Comparison of ENCODE assay signal across 10 cellular contexts in the genomic region with DNA sequence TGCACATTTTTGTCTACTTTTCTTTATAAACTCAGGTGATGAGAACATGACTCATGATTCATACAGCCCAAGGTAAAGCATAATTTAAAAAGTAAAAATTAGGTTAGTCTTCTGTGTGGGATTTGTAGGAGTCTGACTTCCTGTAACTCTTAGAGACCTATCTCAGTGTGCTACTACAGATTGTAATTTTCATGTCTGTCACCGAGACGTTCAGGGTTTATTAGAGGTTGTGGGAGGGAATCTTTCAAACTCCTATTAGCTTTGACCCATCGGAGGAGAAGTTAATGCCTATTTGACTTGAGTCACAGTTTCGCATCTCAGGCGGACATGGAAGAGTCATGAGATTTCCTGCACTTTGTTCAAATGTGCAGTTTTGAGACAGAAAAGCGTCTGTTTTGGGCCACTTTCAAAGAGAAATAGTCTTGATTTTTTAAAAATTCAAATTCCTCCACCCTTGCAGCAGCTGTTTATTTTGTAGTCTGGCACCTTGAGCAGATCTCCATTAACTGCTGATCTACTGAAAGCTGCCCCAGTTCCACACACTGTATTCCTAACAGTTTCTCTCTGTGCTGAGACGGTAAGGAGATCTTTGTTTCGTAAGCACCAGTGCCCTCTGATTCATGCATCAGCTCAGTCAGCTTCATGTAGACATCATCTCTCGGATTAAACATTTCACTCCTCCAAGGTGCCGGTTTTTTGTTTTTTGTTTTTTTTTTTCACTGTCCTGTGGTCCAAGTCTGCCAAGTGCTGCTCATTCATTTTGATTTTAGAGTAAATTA. TPM values are rescaled to one million over a fixed set of nuclear protein-coding genes. Genes with fewer than 3 reads are reported as not detected.
DNase-seq lines count a peak whose midpoint lies in the region; ATAC-seq and TF ChIP-seq lines count a peak whose summit lies in the region.
"Had no signal": no experiment of that assay in that cellular context is flagged by ENCODE, and none has a peak within 500 bp of the region (broad histone marks: within the 10 kb centered on the region; RNA-seq: fewer than 3 reads in every experiment).

No MANE protein-coding gene starts in this region.

- BruUV-seq in mammary epithelial cell (replicated peaks; lab: Mats Ljungman, UMichigan) = no TSS peak

- no peak for TF ChIP-seq CTCF in mammary epithelial cell (conservative IDR thresholded peaks at IDR 0.05 in 1 of 2, IDR thresholded peaks at IDR 0.05 in 1 of 2; ENCODE audit: extremely low read depth in 1 of 2, insufficient read depth in 1 of 2, low read depth in 1 of 2, low read length in 2 of 2)
- TF ChIP-seq CTCF in heart right ventricle (IDR thresholded peaks at IDR 0.05) = no peak
- TF ChIP-seq CTCF in psoas muscle (IDR thresholded peaks at IDR 0.05) = no peak
- TF ChIP-seq CTCF in lower leg skin (IDR thresholded peaks at IDR 0.05) = no peak

- CTCF ChIA-PET in mammary epithelial cell (lab: Charles Lee; ENCODE audit: low non-redundant PET) = no interaction called here

- no peak overlapping the region for H3K4me2 ChIP-seq in mammary epithelial cell (ENCODE audit: insufficient read depth, low read depth, low read length)

- dilution Hi-C loops in mammary epithelial cell (cut with HindIII; ENCODE audit: low sequenced_read_pairs) = no loop called here

- in situ Hi-C loops in mammary epithelial cell (cut with MboI; ENCODE audit: low sequenced_read_pairs in 2 of 2) = loop anchor here in 1 of 2 donors (5.0 kb wide), 1 partner anchor 42 kb away; no protein-coding TSS in a partner anchor

- no peak overlapping the region for H3K9ac ChIP-seq in mammary epithelial cell (ENCODE audit: insufficient read depth, low read length)

- H3K4me1 ChIP-seq in mammary epithelial cell (ENCODE audit: insufficient read depth, low read length) (peaks cover 7% of the 10 kb centered on the region), heart right ventricle (peaks cover 3 to 46% (median 22%) of the 10 kb centered on the region in 9 donors), psoas muscle (peaks cover 21% of the 10 kb centered on the region)

- TF ChIP-seq POLR2A in lower leg skin (IDR thresholded peaks at IDR 0.05) = no peak

- peak in 7 of 8 donors; percentile 36 to 75 (median 68) for ATAC-seq in heart right ventricle
- peak in 3 of 4 donors; percentile 54 to 68 (median 58) for ATAC-seq in psoas muscle
- no peak for ATAC-seq in HG02759 (IDR thresholded peaks at IDR 0.05; ENCODE audit: unreplicated experiment)
- ATAC-seq in HG02938 (IDR thresholded peaks at IDR 0.05; ENCODE audit: unreplicated experiment) = no peak

- H3K27me3 ChIP-seq in mammary epithelial cell (ENCODE audit: insufficient read depth, low read length) (no peaks in the 10 kb centered on the region), heart right ventricle (no peaks in the 10 kb centered on the region), psoas muscle (ENCODE audit: insufficient read depth in 3 of 3, low read length in 2 of 3) (no peaks in the 10 kb centered on the region)

- H3K9me3 ChIP-seq in mammary epithelial cell (replicated peaks; ENCODE audit: insufficient read depth, low read length) (no peaks in the 10 kb centered on the region), heart right ventricle (no peaks in the 10 kb centered on the region), psoas muscle (no peaks in the 10 kb centered on the region)

- H3K36me3 ChIP-seq in mammary epithelial cell (ENCODE audit: insufficient read depth, low read length) (peaks cover 3% of the 10 kb centered on the region), heart right ventricle (peaks cover 0 to 73% (median 15%) of the 10 kb centered on the region in 9 donors), psoas muscle (ENCODE audit: insufficient read depth in 1 of 2, low read depth in 1 of 2) (peaks cover 0 to 44% of the 10 kb centered on the region in 2 donors)

- H3K27ac ChIP-seq in mammary epithelial cell (ENCODE audit: insufficient read depth, low read depth, low read length) (no peak overlapping the region), heart right ventricle (peak overlapping the region in 8 of 10 donors; percentile 46 to 76 (median 70)), psoas muscle (peak overlapping the region; percentile 11)
- H3K27ac ChIP-seq: SK-N-MC had no signal

- intact Hi-C loops in mammary epithelial cell (cut with micrococcal nuclease) (loop anchor here (5.0 kb wide), 1 partner anchor 37 kb away; the partner anchor contains the start of gene C11orf96), heart right ventricle (cut with DNase I) (loop anchor here in 1 of 10 donors (5.0 kb wide), 1 partner anchor 37 kb away; the partner anchor contains the start of gene C11orf96), psoas muscle (cut with DNase I) (loop anchor here in 1 of 2 donors (5.0 kb wide), 1 partner anchor 37 kb away; the partner anchor contains the start of gene C11orf96), lower leg skin (cut with DNase I; ENCODE audit: low total_unique reads) (no loop called here)

- no peak overlapping the region for H2AFZ ChIP-seq in mammary epithelial cell (ENCODE audit: low read depth, low read length)

- H3K4me3 ChIP-seq in mammary epithelial cell (replicated peaks in 1 of 3; ENCODE audit: insufficient read depth in 1 of 3, low read depth in 2 of 3, low read length in 3 of 3) (no peak overlapping the region), heart right ventricle (peak overlapping the region in 4 of 10 donors; percentile 0 to 6 (median 4)), psoas muscle (no peak overlapping the region), lower leg skin (ENCODE audit: low read depth, poor library complexity, severe bottlenecking) (no peak overlapping the region)
- H3K4me3 ChIP-seq: SK-N-MC had no signal

- DNase-seq in AG20443 (ENCODE audit: low spot score) (peak; percentile 27), mammary epithelial cell (peak; percentile 64), heart right ventricle (no peak), psoas muscle (no peak), lower leg skin (ENCODE audit: low spot score in 2 of 2) (no peak), DMS114 treated with DMSO at 0.1 percent for 48 hours (lab: John Stamatoyannopoulos, UW; ENCODE audit: unreplicated experiment) (no peak)
- DNase-seq: NCI-H226 had no signal

- 80% methylated on average over 10 of the region's 10 CpGs for WGBS in mammary epithelial cell (ENCODE audit: low coverage, missing lambda C conversion rate)
- 61 to 63% methylated on average over 10 of the region's 10 CpGs for WGBS in heart right ventricle, 2 donors
- 63 to 70% (median 63%) methylated on average over 10 of the region's 10 CpGs for WGBS in psoas muscle, 3 donors
- 57 to 60% methylated on average over 10 of the region's 10 CpGs for WGBS in lower leg skin, 2 donors

- H3K79me2 ChIP-seq in mammary epithelial cell (ENCODE audit: insufficient read depth, low read length) = no peaks in the 10 kb centered on the region

- no peaks in the 10 kb centered on the region for H4K20me1 ChIP-seq in mammary epithelial cell (ENCODE audit: insufficient read depth, low read length)

RNA-seq across cellular contexts. Expression of gene ALKBH3, which starts 24.3 kb away (rescaled TPM):
- total RNA-seq in mammary epithelial cell (10 to 100 TPM; 38.8 to 50.7 TPM), heart right ventricle (10 to 100 TPM in 9 of 10 donors, 1 to 10 TPM in 1; 9.2 to 20.5 (median 17.8) TPM), psoas muscle (10 to 100 TPM; 27.4 to 43.1 (median 37.9) TPM), lower leg skin (10 to 100 TPM; 34.0 to 43.9 (median 39.8) TPM)
- polyA plus RNA-seq in mammary epithelial cell (35.1 TPM), heart right ventricle (10 to 100 TPM; 20.1 to 20.4 TPM), psoas muscle (10 to 100 TPM; 28.3 to 47.1 (median 28.8) TPM)
- polyA minus RNA-seq in mammary epithelial cell = 27.2 TPM

RNA-seq across cellular contexts. Expression of gene C11orf96, which starts 37.5 kb away (rescaled TPM):
- total RNA-seq in mammary epithelial cell = not detected
- polyA plus RNA-seq in mammary epithelial cell = not detected
- polyA minus RNA-seq in mammary epithelial cell = not detected
- total RNA-seq in heart right ventricle = 10 to 100 TPM in 8 of 10 donors, 1 to 10 TPM in 2; 8.4 to 64.9 (median 25.7) TPM
- polyA plus RNA-seq in heart right ventricle = 10 to 100 TPM; 24.1 to 37.7 TPM
- 100 to 1,000 TPM in 1 of 4 donors, 10 to 100 TPM in 3; 16.5 to 122 (median 61.0) TPM for total RNA-seq in psoas muscle
- polyA plus RNA-seq in psoas muscle = 10 to 100 TPM in 1 of 3 donors, 1 to 10 TPM in 2; 8.5 to 13.2 (median 10.0) TPM
- total RNA-seq in lower leg skin = 100 to 1,000 TPM in 1 of 4 donors, 10 to 100 TPM in 3; 42.5 to 101 (median 60.2) TPM

Comparison
In these comparisons a context has a peak if more than half of its experiments do, and no peak if none do; other contexts are left out.
1. DNase-seq: peak in AG20443 (single experiment) and mammary epithelial cell (single experiment); none in heart right ventricle (0 of 2), psoas muscle (0 of 2), lower leg skin (0 of 2) and DMS114 treated with DMSO at 0.1 percent for 48 hours (single experiment).
2. ATAC-seq: peak in heart right ventricle (7 of 8) and psoas muscle (3 of 4); none in HG02759 (single experiment) and HG02938 (single experiment).
3. RNA of gene C11orf96, which starts 37.5 kb away (total RNA-seq): 16.5 to 122 TPM in psoas muscle, 42.5 to 101 TPM in lower leg skin and 8.4 to 64.9 TPM in heart right ventricle; not detected in mammary epithelial cell; every median in the first group is over 4 times any median in the second.